Comparison of ENCODE assay signal across 2 cellular contexts in genomic region chr1:175071544-175071943, GRCh38.
A peak's percentile ranks its signal among the peaks of the same experiment; 100 is the strongest.
TF ChIP-seq lines count a peak whose summit lies in the region.

No MANE protein-coding gene starts in this region.

TF ChIP-seq in H1, 55 proteins besides CTCF, POLR2A, EP300 and RAD21:
- TF ChIP-seq KDM1A (IDR thresholded peaks at IDR 0.05; ENCODE audit: borderline replicate concordance, low read length) (peak; percentile 82; the same call in 1 of the 2 replicates), KDM4A (IDR thresholded peaks at IDR 0.05; ENCODE audit: low read depth, low read length, severe bottlenecking) (no peak)
TF ChIP-seq in H1: peak in this region for 1.

TF ChIP-seq in neural cell, 6 proteins besides CTCF, POLR2A, EP300 and RAD21:
- TF ChIP-seq TAF1 (IDR thresholded peaks at IDR 0.05; ENCODE audit: low read depth): no peak
- no peak for TF ChIP-seq MXI1 (conservative IDR thresholded peaks at IDR 0.05; ENCODE audit: poor library complexity, severe bottlenecking)
- TF ChIP-seq EZH2 (IDR thresholded peaks at IDR 0.05; ENCODE audit: borderline replicate concordance, insufficient read depth, low read length, poor library complexity, severe bottlenecking): no peak
- TF ChIP-seq REST (IDR thresholded peaks at IDR 0.05; ENCODE audit: borderline replicate concordance): no peak
- TF ChIP-seq SMC3 (conservative IDR thresholded peaks at IDR 0.05; ENCODE audit: poor library complexity): no peak
- TF ChIP-seq POLR2AphosphoS5 (IDR thresholded peaks at IDR 0.05): no peak
TF ChIP-seq in neural cell: peak in this region for 0.
